12 cellular contexts compared by ENCODE assay signal in the genomic region with DNA sequence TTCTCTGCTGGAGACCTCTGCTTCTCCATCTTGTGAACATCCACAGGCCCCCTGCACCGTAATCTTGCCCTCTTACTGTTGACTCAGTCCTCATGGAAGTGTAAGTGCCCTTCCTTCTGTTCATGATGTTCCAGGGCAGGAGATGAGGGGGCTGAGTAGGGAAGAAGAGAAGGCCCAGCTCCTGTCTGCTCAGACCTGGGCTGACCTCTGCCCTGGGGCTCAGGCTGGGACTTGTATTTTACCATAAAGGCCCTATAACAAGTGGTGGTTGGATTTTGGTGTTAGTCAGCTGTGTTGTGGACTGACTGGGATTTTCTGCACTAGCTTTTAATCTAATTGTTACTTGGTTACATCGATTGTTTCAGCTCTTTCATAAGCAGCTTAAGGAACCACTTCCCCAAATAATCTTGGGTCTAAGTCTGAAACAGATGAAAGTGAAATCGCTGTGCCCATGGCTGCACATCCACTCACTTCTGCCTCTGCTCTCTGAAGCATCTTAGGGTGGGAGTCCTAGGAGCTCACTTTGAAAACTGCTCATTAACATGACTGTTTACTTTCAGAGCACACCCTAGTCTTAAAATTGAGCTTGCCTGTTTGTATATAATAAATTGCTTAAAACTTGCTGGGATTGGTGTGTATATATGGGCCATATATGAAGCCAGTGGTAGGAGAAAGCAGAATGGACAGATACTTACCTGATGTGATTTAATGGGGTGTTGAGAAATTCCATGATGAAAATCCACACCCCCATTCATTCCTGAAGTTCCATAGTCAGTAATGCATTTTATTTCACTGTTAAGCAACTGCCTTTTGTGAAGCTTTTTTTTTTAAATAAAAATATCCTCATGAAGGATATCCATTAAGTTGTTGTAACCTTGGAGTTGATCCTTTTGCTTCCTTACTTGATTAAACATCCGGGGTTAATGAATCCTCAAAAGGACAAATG. TPM values are rescaled to one million over a fixed set of nuclear protein-coding genes. Genes with fewer than 3 reads are reported as not detected.
DNase-seq lines count a peak whose midpoint lies in the region; ATAC-seq and TF ChIP-seq lines count a peak whose summit lies in the region.
"Had no signal": no experiment of that assay in that cellular context is flagged by ENCODE, and none has a peak within 500 bp of the region (broad histone marks: within the 10 kb centered on the region; RNA-seq: fewer than 3 reads in every experiment).

No MANE protein-coding gene starts in this region.

- DNase-seq in activated B cell treated with CpG ODN at 0.5 μM for 24 hours (no peak), AG20443 (ENCODE audit: low spot score) (no peak), NCI-H1105 treated with DMSO at 0.1 percent for 48 hours (lab: John Stamatoyannopoulos, UW) (no peak), NCI-H1048 (lab: John Stamatoyannopoulos, UW) (no peak), OCI-M2 (lab: John Stamatoyannopoulos, UW; ENCODE audit: unreplicated experiment) (no peak)
- DNase-seq: CD4-positive, alpha-beta memory T cell; NCI-H187; ovary had no signal

- ATAC-seq in GM18498 (IDR thresholded peaks at IDR 0.05; ENCODE audit: unreplicated experiment): peak; percentile 95
- peak; percentile 83 for ATAC-seq in GM21526 (IDR thresholded peaks at IDR 0.05; ENCODE audit: low FRiP score, unreplicated experiment)
- ATAC-seq in HG03175 (IDR thresholded peaks at IDR 0.05; ENCODE audit: unreplicated experiment): peak; percentile 94
- ATAC-seq in activated B cell treated with CpG ODN at 0.5 μM for 24 hours (ENCODE audit: low read depth): peak; percentile 87

- POLR2A ChIA-PET in activated B cell treated with CpG ODN at 0.5 μM for 24 hours (lab: Charles Lee): interaction anchor here (0.6 to 0.7 kb wide), 2 partner anchors 179 to 224 kb away, joined by 3 read pairs; a partner anchor contains a TSS

- no peaks in the 10 kb centered on the region for H3K27me3 Mint-ChIP-seq in activated B cell treated with CpG ODN at 0.5 μM for 24 hours
- H3K27me3 Mint-ChIP-seq: CD4-positive, alpha-beta memory T cell had no signal

- TF ChIP-seq CTCF in activated B cell treated with CpG ODN at 0.5 μM for 24 hours (IDR thresholded peaks at IDR 0.05): no peak

- peak overlapping the region; percentile 81 for H3K27ac Mint-ChIP-seq in activated B cell treated with CpG ODN at 0.5 μM for 24 hours

- intact Hi-C loops in activated B cell treated with CpG ODN at 0.5 μM for 24 hours (cut with micrococcal nuclease): no loop called here

- H3K4me3 Mint-ChIP-seq in activated B cell treated with CpG ODN at 0.5 μM for 24 hours: peak overlapping the region; percentile 29
- H3K4me3 Mint-ChIP-seq: CD4-positive, alpha-beta memory T cell had no signal

- H3K4me1 Mint-ChIP-seq in activated B cell treated with CpG ODN at 0.5 μM for 24 hours: peaks cover 23% of the 10 kb centered on the region
- H3K4me1 Mint-ChIP-seq: CD4-positive, alpha-beta memory T cell had no signal

- CTCF ChIA-PET in activated B cell treated with CpG ODN at 0.5 μM for 24 hours (lab: Charles Lee): interaction anchor here (1.0 to 1.1 kb wide), 2 partner anchors 25 to 50 kb away, joined by 3 to 4 read pairs; no protein-coding TSS in a partner anchor

- H3K9me3 Mint-ChIP-seq in activated B cell treated with CpG ODN at 0.5 μM for 24 hours: peaks cover 14% of the 10 kb centered on the region

- H3K36me3 Mint-ChIP-seq in activated B cell treated with CpG ODN at 0.5 μM for 24 hours (ENCODE audit: low read depth): peaks cover 16% of the 10 kb centered on the region

RNA-seq across cellular contexts. Expression of a gene that starts 17.7 kb away (rescaled TPM):
- not detected in 2 replicates for total RNA-seq in activated B cell treated with CpG ODN at 0.5 μM for 24 hours
- total RNA-seq: CD4-positive, alpha-beta memory T cell; ovary; T-helper 2 cell treated with Interferon-gamma antibody and Interleukin-4, amounts not matched to agents 100 ng/mL and 5 ng/mL, for 36 hours had no signal

RNA-seq across cellular contexts. Expression of a gene that starts 42.3 kb away (rescaled TPM):
- total RNA-seq in activated B cell treated with CpG ODN at 0.5 μM for 24 hours: 48.1 and 50.1 TPM in 2 replicates

RNA-seq across cellular contexts. Expression of a gene that starts 50.5 kb away (rescaled TPM):
- total RNA-seq in activated B cell treated with CpG ODN at 0.5 μM for 24 hours: 20.7 and 30.5 TPM in 2 replicates
